ENCODE assay signal across 1 cellular context in the genomic region with DNA sequence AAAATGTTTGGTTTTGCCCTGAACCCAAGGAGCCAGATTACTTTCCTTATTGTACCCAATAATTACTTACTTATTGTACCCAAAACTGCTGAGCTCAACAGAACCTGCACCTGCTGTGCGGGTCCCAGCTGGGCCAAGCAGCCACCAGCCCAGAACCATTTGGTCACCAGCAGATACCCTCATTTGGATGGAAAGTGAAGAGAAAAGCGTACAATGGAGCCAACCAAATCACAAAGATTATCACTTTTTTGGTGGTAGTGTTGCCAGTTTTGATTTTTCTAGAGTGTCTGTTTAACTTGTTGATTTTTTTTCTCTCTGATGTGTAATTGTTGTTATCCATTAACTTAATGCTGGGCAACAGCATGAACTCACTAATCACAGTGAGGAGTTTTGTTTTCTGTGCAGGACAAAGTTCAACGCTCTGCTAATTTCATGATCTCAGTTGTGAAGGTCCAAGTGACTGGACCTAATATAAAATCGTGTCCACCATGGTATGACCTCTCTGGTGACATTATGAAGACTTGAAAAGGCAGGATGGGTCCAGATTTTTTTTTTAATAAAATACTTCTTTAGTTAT.
TF ChIP-seq lines count a peak whose summit lies in the region.

No MANE protein-coding gene starts in this region.

TF ChIP-seq in HepG2, 621 proteins besides CTCF, POLR2A, EP300 and RAD21 (continued from another document):
- TF ChIP-seq, protein P1, sequence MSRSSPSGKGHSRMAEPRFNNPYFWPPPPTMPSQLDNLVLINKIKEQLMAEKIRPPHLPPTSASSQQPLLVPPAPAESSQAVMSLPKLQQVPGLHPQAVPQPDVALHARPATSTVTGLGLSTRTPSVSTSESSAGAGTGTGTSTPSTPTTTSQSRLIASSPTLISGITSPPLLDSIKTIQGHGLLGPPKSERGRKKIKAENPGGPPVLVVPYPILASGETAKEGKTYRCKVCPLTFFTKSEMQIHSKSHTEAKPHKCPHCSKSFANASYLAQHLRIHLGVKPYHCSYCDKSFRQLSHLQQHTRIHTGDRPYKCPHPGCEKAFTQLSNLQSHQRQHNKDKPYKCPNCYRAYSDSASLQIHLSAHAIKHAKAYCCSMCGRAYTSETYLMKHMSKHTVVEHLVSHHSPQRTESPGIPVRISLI (CRISPR knock-in tag; IDR thresholded peaks at IDR 0.05; ENCODE audit: borderline replicate concordance) = peak; percentile 89
- TF ChIP-seq ZNF30 (CRISPR knock-in tag; IDR thresholded peaks at IDR 0.05) = no peak
- no peak for TF ChIP-seq SP1 (IDR thresholded peaks at IDR 0.05)
- no peak for TF ChIP-seq SP1 (CRISPR knock-in tag; IDR thresholded peaks at IDR 0.05)
- TF ChIP-seq THAP11 (CRISPR knock-in tag; IDR thresholded peaks at IDR 0.05) = no peak
- TF ChIP-seq ZNF292 (CRISPR knock-in tag; IDR thresholded peaks at IDR 0.05; ENCODE audit: borderline replicate concordance, low read depth) = no peak
- peak; percentile 56; the same call in 1 of the 2 replicates for TF ChIP-seq ZNF792 (CRISPR knock-in tag; IDR thresholded peaks at IDR 0.05)
- TF ChIP-seq, protein P2, sequence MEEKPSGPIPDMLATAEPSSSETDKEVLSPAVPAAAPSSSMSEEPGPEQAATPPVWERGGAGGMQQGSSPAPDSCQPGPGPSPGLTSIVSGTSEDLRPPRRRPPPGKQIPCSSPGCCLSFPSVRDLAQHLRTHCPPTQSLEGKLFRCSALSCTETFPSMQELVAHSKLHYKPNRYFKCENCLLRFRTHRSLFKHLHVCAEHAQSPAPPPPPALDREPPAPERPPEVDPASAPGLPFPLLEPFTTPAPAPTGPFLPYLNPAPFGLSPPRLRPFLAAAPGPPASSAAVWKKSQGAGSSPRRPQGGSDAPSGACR (CRISPR knock-in tag; IDR thresholded peaks at IDR 0.05) = no peak
- TF ChIP-seq RBAK (CRISPR knock-in tag; IDR thresholded peaks at IDR 0.05) = no peak
- peak; percentile 79 for TF ChIP-seq POLR2AphosphoS5 (IDR thresholded peaks at IDR 0.05; ENCODE audit: low read depth, low read length)
- TF ChIP-seq NR2C2 (CRISPR knock-in tag; IDR thresholded peaks at IDR 0.05; ENCODE audit: borderline replicate concordance) = peak; percentile 23; the same call in 1 of the 2 replicates
- peak; percentile 55; the same call in 1 of the 2 replicates for TF ChIP-seq ZNF501 (CRISPR knock-in tag; IDR thresholded peaks at IDR 0.05)
- no peak for TF ChIP-seq FOXA1 (IDR thresholded peaks at IDR 0.05)
- peak; percentile 42 for TF ChIP-seq FOXA1 (CRISPR knock-in tag; IDR thresholded peaks at IDR 0.05)
- TF ChIP-seq CC2D1A (CRISPR knock-in tag; IDR thresholded peaks at IDR 0.05) = no peak
- peak; percentile 35; the same call in 1 of the 2 replicates for TF ChIP-seq ELF3 (CRISPR knock-in tag; IDR thresholded peaks at IDR 0.05)
- TF ChIP-seq, protein P3, sequence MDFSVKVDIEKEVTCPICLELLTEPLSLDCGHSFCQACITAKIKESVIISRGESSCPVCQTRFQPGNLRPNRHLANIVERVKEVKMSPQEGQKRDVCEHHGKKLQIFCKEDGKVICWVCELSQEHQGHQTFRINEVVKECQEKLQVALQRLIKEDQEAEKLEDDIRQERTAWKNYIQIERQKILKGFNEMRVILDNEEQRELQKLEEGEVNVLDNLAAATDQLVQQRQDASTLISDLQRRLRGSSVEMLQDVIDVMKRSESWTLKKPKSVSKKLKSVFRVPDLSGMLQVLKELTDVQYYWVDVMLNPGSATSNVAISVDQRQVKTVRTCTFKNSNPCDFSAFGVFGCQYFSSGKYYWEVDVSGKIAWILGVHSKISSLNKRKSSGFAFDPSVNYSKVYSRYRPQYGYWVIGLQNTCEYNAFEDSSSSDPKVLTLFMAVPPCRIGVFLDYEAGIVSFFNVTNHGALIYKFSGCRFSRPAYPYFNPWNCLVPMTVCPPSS (IDR thresholded peaks at IDR 0.05) = no peak
- TF ChIP-seq ADNP (CRISPR knock-in tag; IDR thresholded peaks at IDR 0.05) = no peak
- no peak for TF ChIP-seq NFE2L1 (CRISPR knock-in tag; IDR thresholded peaks at IDR 0.05; ENCODE audit: borderline replicate concordance)
TF ChIP-seq in HepG2: peak in this region for 78.
